Comparison of ENCODE assay signal across 1 cellular context in genomic region chr9:108271236-108271635, GRCh38.
TF ChIP-seq lines count a peak whose summit lies in the region.

No MANE protein-coding gene starts in this region.

TF ChIP-seq in GM23338, 12 proteins besides CTCF, POLR2A, EP300 and RAD21 (continued from another document):
- TF ChIP-seq ZNF462 (CRISPR knock-in tag; IDR thresholded peaks at IDR 0.05) = no peak
- no peak for TF ChIP-seq CREB1 (CRISPR knock-in tag; IDR thresholded peaks at IDR 0.05; ENCODE audit: low read depth)
- TF ChIP-seq POLR2AphosphoS5 (IDR thresholded peaks at IDR 0.05; ENCODE audit: low read depth) = no peak
- no peak for TF ChIP-seq EZH2phosphoT487 (IDR thresholded peaks at IDR 0.05; ENCODE audit: unreplicated experiment)
- no peak for TF ChIP-seq JUNB (IDR thresholded peaks at IDR 0.05; ENCODE audit: unreplicated experiment)
- no peak for TF ChIP-seq STAT1 (IDR thresholded peaks at IDR 0.05; ENCODE audit: unreplicated experiment)
- TF ChIP-seq ZNF331 (CRISPR knock-in tag; IDR thresholded peaks at IDR 0.05; ENCODE audit: low read depth) = no peak
- TF ChIP-seq EZH2 (IDR thresholded peaks at IDR 0.05; ENCODE audit: low read depth, unreplicated experiment) = no peak
